ENCODE assay signal across 31 cellular contexts in genomic region chrX:144040793-144041192, GRCh38.
"Had no signal": no experiment of that assay in that cellular context is flagged by ENCODE, and none has a peak within 500 bp of the region (broad histone marks: within the 10 kb centered on the region; RNA-seq: fewer than 3 reads in every experiment).

No MANE protein-coding gene starts in this region.

- H3K4me1 Mint-ChIP-seq: activated B cell treated with CpG ODN at 0.5 μM for 24 hours; activated T-helper 17 cell treated with anti-CD3 and anti-CD28 coated beads, Interleukin-2, amount 50 U/mL, for 72 hours; T-cell had no signal

- H3K36me3 ChIP-seq: esophagus muscularis mucosa, gastrocnemius medialis, WERI-Rb-1 had no signal

- H3K4me3 Mint-ChIP-seq: activated B cell treated with CpG ODN at 0.5 μM for 24 hours; activated CD8-positive, alpha-beta T cell treated with anti-CD3 and anti-CD28 coated beads for 36 hours; activated naive CD8-positive, alpha-beta T cell; activated T-cell treated with anti-CD3 and anti-CD28 coated beads, Interleukin-2, amount 50 U/mL, for 4 hours; activated T-helper 17 cell treated with anti-CD3 and anti-CD28 coated beads, Interleukin-2, amount 50 U/mL, for 72 hours; effector memory CD8-positive, alpha-beta T cell; T-cell; T-helper 1 cell treated with Interleukin-12 subunit alpha and Interleukin-12 subunit beta and Interleukin-4 antibody, amounts not matched to agents 30 μg/mL and 1 μg/mL, for 36 hours had no signal

- H3K27me3 Mint-ChIP-seq: activated B cell treated with CpG ODN at 0.5 μM for 24 hours; activated CD8-positive, alpha-beta T cell treated with anti-CD3 and anti-CD28 coated beads for 36 hours; activated naive CD8-positive, alpha-beta T cell; activated T-helper 17 cell treated with anti-CD3 and anti-CD28 coated beads, Interleukin-2, amount 50 U/mL, for 72 hours; effector memory CD8-positive, alpha-beta T cell; T-cell had no signal

- H3K9me3 Mint-ChIP-seq: activated T-helper 17 cell treated with anti-CD3 and anti-CD28 coated beads, Interleukin-2, amount 50 U/mL, for 72 hours had no signal

- H3K27ac Mint-ChIP-seq: activated B cell treated with CpG ODN at 0.5 μM for 24 hours; activated CD8-positive, alpha-beta T cell treated with anti-CD3 and anti-CD28 coated beads for 36 hours; activated naive CD8-positive, alpha-beta T cell; activated T-helper 17 cell treated with anti-CD3 and anti-CD28 coated beads, Interleukin-2, amount 50 U/mL, for 72 hours; effector memory CD8-positive, alpha-beta T cell; T-cell; T-helper 1 cell treated with Interleukin-12 subunit alpha and Interleukin-12 subunit beta and Interleukin-4 antibody, amounts not matched to agents 30 μg/mL and 1 μg/mL, for 36 hours had no signal

- H3K27ac ChIP-seq: body of pancreas, esophagus muscularis mucosa, foreskin keratinocyte, gastrocnemius medialis, WERI-Rb-1 had no signal

- H3K36me3 Mint-ChIP-seq: activated naive CD8-positive, alpha-beta T cell; T-cell had no signal

- H3K9me3 ChIP-seq: body of pancreas, esophagus muscularis mucosa, gastrocnemius medialis had no signal

- DNase-seq: activated B cell treated with CpG ODN at 0.5 μM for 24 hours; activated CD4-positive, alpha-beta T cell treated with anti-CD3 and anti-CD28 coated beads for 48 hours; activated CD4-positive, alpha-beta T cell treated with anti-CD3 and anti-CD28 coated beads, Interleukin-2, amount 50 U/mL, for 1 hour; activated CD4-positive, alpha-beta T cell treated with anti-CD3 and anti-CD28 coated beads, Interleukin-2, amount 50 U/mL, for 48 hours; activated CD8-positive, alpha-beta memory T cell treated with anti-CD3 and anti-CD28 coated beads for 24 hours; activated CD8-positive, alpha-beta T cell treated with anti-CD3 and anti-CD28 coated beads for 36 hours; activated effector memory CD4-positive, alpha-beta T cell treated with Interleukin-2 at 50 U/mL for 16 hours; activated gamma-delta T cell treated with Interleukin-2 at 50 U/mL for 16 hours; activated naive CD4-positive, alpha-beta T cell treated with anti-CD3 and anti-CD28 coated beads, Interleukin-2, amount 50 U/mL, for 16 hours; activated naive CD4-positive, alpha-beta T cell treated with Interleukin-2 at 50 U/mL for 16 hours; activated T-cell treated with anti-CD3 and anti-CD28 coated beads, Interleukin-2, amount 50 U/mL, for 4 hours; amniotic stem cell; anterior cingulate cortex; body of pancreas; caudate nucleus; cortex of kidney; dermis blood vessel endothelial cell; effector CD4-positive, alpha-beta T cell; effector memory CD8-positive, alpha-beta T cell; erythroblast; foreskin keratinocyte; gastrocnemius medialis; glutamatergic neuron; T-cell; T-helper 9 cell; WERI-Rb-1 had no signal

- ATAC-seq: activated CD4-positive, CD25-positive, alpha-beta regulatory T cell treated with anti-CD3 and anti-CD28 coated beads, Interleukin-2, amount 50 U/mL, for 24 hours; activated CD8-positive, alpha-beta T cell treated with anti-CD3 and anti-CD28 coated beads for 36 hours; activated T-cell treated with anti-CD3 and anti-CD28 coated beads, Interleukin-2, amount 50 U/mL, for 4 hours; activated T-helper 17 cell treated with anti-CD3 and anti-CD28 coated beads, Interleukin-2, amount 50 U/mL, for 72 hours; body of pancreas; effector memory CD8-positive, alpha-beta T cell; foreskin keratinocyte; gastrocnemius medialis; T-cell had no signal

- H3K4me1 ChIP-seq: body of pancreas, esophagus muscularis mucosa, foreskin keratinocyte, gastrocnemius medialis had no signal

- H3K4me3 ChIP-seq: body of pancreas, esophagus muscularis mucosa, gastrocnemius medialis had no signal

- H3K27me3 ChIP-seq: body of pancreas, esophagus muscularis mucosa, foreskin keratinocyte, gastrocnemius medialis had no signal
